ENCODE assay signal across 1 cellular context in genomic region chr2:172701250-172701649, GRCh38.
A peak's percentile ranks its signal among the peaks of the same experiment; 100 is the strongest.
TF ChIP-seq lines count a peak whose summit lies in the region.

No MANE protein-coding gene starts in this region.

TF ChIP-seq in SK-N-SH, 30 proteins besides CTCF, POLR2A, EP300 and RAD21 (continued from another document):
- TF ChIP-seq PBX3 (IDR thresholded peaks at IDR 0.05) (peak; percentile 19; the same call in 1 of the 2 replicates), REST (IDR thresholded peaks at IDR 0.05; ENCODE audit: low read depth, low read length) (no peak), RCOR1 (IDR thresholded peaks at IDR 0.05; ENCODE audit: low read length) (no peak)
TF ChIP-seq in SK-N-SH: peak in this region for 6.
